28 cellular contexts compared by ENCODE assay signal in the genomic region with DNA sequence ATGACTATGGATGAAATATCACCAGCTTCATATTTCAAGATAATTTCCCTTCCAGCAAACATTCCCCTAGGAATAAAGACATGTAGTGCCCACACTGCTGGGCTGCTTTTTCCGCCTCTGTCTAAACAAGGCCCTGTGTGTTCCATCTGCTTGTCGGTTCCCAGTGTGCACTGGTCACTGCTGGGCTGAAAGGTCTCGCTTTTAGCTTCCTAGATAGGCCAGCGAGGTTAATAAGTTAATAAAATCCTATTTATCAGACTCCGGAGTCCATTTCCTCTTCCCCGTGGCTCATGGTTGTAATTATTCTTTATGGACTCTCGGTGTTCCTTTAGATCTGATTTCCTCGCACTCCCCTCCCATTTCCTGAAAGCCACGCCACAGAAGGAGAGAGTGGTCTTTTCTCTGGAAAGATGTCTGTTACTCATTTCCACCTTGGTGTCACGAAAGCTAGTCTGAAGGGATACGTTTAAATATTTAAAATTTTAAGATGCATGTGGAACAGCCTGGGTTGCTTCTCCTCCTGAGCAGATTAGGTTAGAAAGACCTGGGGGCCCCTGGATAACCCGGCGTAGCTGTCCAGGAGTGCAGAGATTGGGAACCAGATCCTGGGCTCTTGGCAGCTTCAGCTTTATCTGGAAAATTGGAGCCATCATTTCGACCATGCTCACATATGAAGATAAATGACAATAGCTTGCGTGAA.
DNase-seq lines count a peak whose midpoint lies in the region; ATAC-seq and TF ChIP-seq lines count a peak whose summit lies in the region.
"Had no signal": no experiment of that assay in that cellular context is flagged by ENCODE, and none has a peak within 500 bp of the region (broad histone marks: within the 10 kb centered on the region; RNA-seq: fewer than 3 reads in every experiment).

No MANE protein-coding gene starts in this region.

- H4K91ac ChIP-seq in neuronal stem cell (ENCODE audit: low read depth, low read length, poor library complexity): no peak overlapping the region

- H3K23ac ChIP-seq in neuronal stem cell (ENCODE audit: low read depth, low read length, poor library complexity): no peak overlapping the region

- peak in 5 of 8 donors; percentile 23 to 55 (median 42) for ATAC-seq in heart right ventricle
- ATAC-seq in Right ventricle myocardium inferior: no peak
- no peak for ATAC-seq in HG03280 (IDR thresholded peaks at IDR 0.05; ENCODE audit: unreplicated experiment)
- ATAC-seq in left colon: no peak
- ATAC-seq: K562, WTC11 had no signal

- H3K27me3 ChIP-seq in heart right ventricle (no peaks in the 10 kb centered on the region), neuronal stem cell (ENCODE audit: control insufficient read depth in 3 of 3, insufficient read depth in 3 of 3, low read depth in 1 of 3, low read length in 3 of 3) (no peaks in the 10 kb centered on the region)
- H3K27me3 ChIP-seq: breast epithelium had no signal

- H2BK15ac ChIP-seq in neuronal stem cell (ENCODE audit: low read length): no peak overlapping the region

- H2BK5ac ChIP-seq in neuronal stem cell (ENCODE audit: low read length): no peak overlapping the region

- H3K27ac ChIP-seq in heart right ventricle: peak overlapping the region in 6 of 10 donors; percentile 4 to 80 (median 64)
- H3K27ac ChIP-seq in neuronal stem cell (replicated peaks; ENCODE audit: low read length): no peak overlapping the region
- H3K27ac ChIP-seq: RWPE1 had no signal

- H3K4me1 ChIP-seq in heart right ventricle (peaks cover 0 to 27% (median 20%) of the 10 kb centered on the region in 9 donors), neuronal stem cell (ENCODE audit: control insufficient read depth in 2 of 2, insufficient read depth in 1 of 2, low read depth in 1 of 2, low read length in 2 of 2) (peaks cover 3 to 15% of the 10 kb centered on the region in 2 donors)

- no peak overlapping the region for H3K9ac ChIP-seq in neuronal stem cell (ENCODE audit: low read depth, low read length, poor library complexity)

- H2BK120ac ChIP-seq in neuronal stem cell (ENCODE audit: low read depth, low read length): no peak overlapping the region

- H3K14ac ChIP-seq in neuronal stem cell (ENCODE audit: low read length): no peak overlapping the region

- H3K9me3 ChIP-seq in heart right ventricle (peaks cover 0 to 6% (median 0%) of the 10 kb centered on the region in 11 donors), neuronal stem cell (replicated peaks in 1 of 2; ENCODE audit: control insufficient read depth in 2 of 2, insufficient read depth in 1 of 2, low read depth in 1 of 2, low read length in 2 of 2) (no peaks in the 10 kb centered on the region)
- H3K9me3 ChIP-seq: breast epithelium, thoracic aorta had no signal

- H3K18ac ChIP-seq in neuronal stem cell (ENCODE audit: low read length): no peak overlapping the region

- intact Hi-C loops in heart right ventricle (cut with DNase I) (no loop called here), Right ventricle myocardium inferior (cut with DNase I) (loop anchor here (5.0 kb wide), 1 partner anchor 322 kb away; the partner anchor contains the start of gene ACKR3), left colon (cut with DNase I, micrococcal nuclease) (no loop called here)

- H3K36me3 Mint-ChIP-seq in type B pancreatic cell: no peaks in the 10 kb centered on the region
- H3K36me3 Mint-ChIP-seq: naive B cell, WTC11 had no signal

- no peak overlapping the region for H2AK5ac ChIP-seq in neuronal stem cell (ENCODE audit: low read depth, low read length)

- H3K4me3 ChIP-seq in heart right ventricle: no peak overlapping the region
- H3K4me3 ChIP-seq in neuronal stem cell (ENCODE audit: low read length in 2 of 2): no peak overlapping the region
- H3K4me3 ChIP-seq: breast epithelium, K562, thoracic aorta had no signal

- H3K27me3 Mint-ChIP-seq in type B pancreatic cell: no peaks in the 10 kb centered on the region

- no peak overlapping the region for H2BK12ac ChIP-seq in neuronal stem cell (ENCODE audit: low read length)

- peaks cover 42% of the 10 kb centered on the region for H3K4me1 Mint-ChIP-seq in type B pancreatic cell (ENCODE audit: unreplicated experiment)
- H3K4me1 Mint-ChIP-seq: naive B cell had no signal

- H3K36me3 ChIP-seq in heart right ventricle (no peaks in the 10 kb centered on the region), neuronal stem cell (replicated peaks in 1 of 2; ENCODE audit: control insufficient read depth in 2 of 2, insufficient read depth in 2 of 2, low read length in 2 of 2) (no peaks in the 10 kb centered on the region)
- H3K36me3 ChIP-seq: breast epithelium, thoracic aorta had no signal

- no peaks in the 10 kb centered on the region for H3K79me1 ChIP-seq in neuronal stem cell (ENCODE audit: low read depth, low read length)

- no peak overlapping the region for H4K8ac ChIP-seq in neuronal stem cell (ENCODE audit: low read depth, low read length)

- no peak for DNase-seq in heart right ventricle
- no peak for DNase-seq in Right ventricle myocardium inferior (ENCODE audit: missing footprints)
- peak; percentile 37 for DNase-seq in glomerular endothelial cell (ENCODE audit: extremely low read depth, low read depth, low spot score)
- no peak for DNase-seq in neuronal stem cell (ENCODE audit: low spot score)
- no peak for DNase-seq in type B pancreatic cell (ENCODE audit: extremely low spot score, unreplicated experiment)
- no peak for DNase-seq in left colon
- DNase-seq in NCI-H187 treated with DMSO at 0.1 percent for 48 hours (lab: John Stamatoyannopoulos, UW): no peak
- DNase-seq: 8988T; activated CD4-positive, alpha-beta T cell treated with anti-CD3 and anti-CD28 coated beads, Interleukin-2, amount 50 U/mL, for 48 hours; activated effector memory CD4-positive, alpha-beta T cell treated with Interleukin-2 at 50 U/mL for 16 hours; AML-193; cortex of kidney; GDM1; HCEC 1CT; hippocampal formation; mammary epithelial cell; naive B cell; NCI-H1436 treated with DMSO at 0.1 percent for 48 hours; NCI-H2171; NCI-H69; posterior cingulate gyrus; stimulated activated naive CD4-positive, alpha-beta T cell had no signal

- H3K4me3 Mint-ChIP-seq in type B pancreatic cell: peak overlapping the region; percentile 66
- H3K4me3 Mint-ChIP-seq: naive B cell, WTC11 had no signal

- 65 to 76% methylated on average over 15 of the region's 15 CpGs for WGBS in heart right ventricle, 2 donors
- WGBS in neuronal stem cell (ENCODE audit: extremely low coverage in 2 of 2, insufficient read length in 2 of 2, insufficient replicate concordance in 1 of 2), 2 donors: no CpG with 5 or more reads among the region's 15 CpGs

- H3K4me2 ChIP-seq in neuronal stem cell (ENCODE audit: insufficient read depth, low read length, poor library complexity, severe bottlenecking): no peak overlapping the region

- peak overlapping the region; percentile 10 for H3K27ac Mint-ChIP-seq in type B pancreatic cell
- H3K27ac Mint-ChIP-seq: naive B cell, WTC11 had no signal

- TF ChIP-seq CTCF in heart right ventricle (IDR thresholded peaks at IDR 0.05): no peak
- no peak for TF ChIP-seq CTCF in type B pancreatic cell (conservative IDR thresholded peaks at IDR 0.05)

- H3K9me3 Mint-ChIP-seq in type B pancreatic cell: peaks cover 3% of the 10 kb centered on the region

- H3K4ac ChIP-seq in neuronal stem cell (ENCODE audit: low read length): no peak overlapping the region

- peak overlapping the region; percentile 47 for H2AFZ ChIP-seq in neuronal stem cell (ENCODE audit: low read length)

Comparison
In these comparisons a context has a peak if more than half of its experiments do, and no peak if none do; other contexts are left out.
1. ATAC-seq: peak in heart right ventricle (5 of 8); none in Right ventricle myocardium inferior (single experiment), HG03280 (single experiment) and left colon (single experiment).